Comparison of ENCODE assay signal across 27 cellular contexts in genomic region chr4:127968565-127968964, GRCh38. TPM values are rescaled to one million over a fixed set of nuclear protein-coding genes. Genes with fewer than 3 reads are reported as not detected.
DNase-seq lines count a peak whose midpoint lies in the region; ATAC-seq and TF ChIP-seq lines count a peak whose summit lies in the region.
"Had no signal": no experiment of that assay in that cellular context is flagged by ENCODE, and none has a peak within 500 bp of the region (broad histone marks: within the 10 kb centered on the region; RNA-seq: fewer than 3 reads in every experiment).

No MANE protein-coding gene starts in this region.

- H3K36me3 ChIP-seq in heart left ventricle: peaks cover 0 to 13% (median 0%) of the 10 kb centered on the region in 9 donors
- H3K36me3 ChIP-seq: Peyer's patch had no signal

- H3K4me3 ChIP-seq in heart left ventricle: peak overlapping the region in 4 of 12 donors; percentile 0 to 27 (median 12)
- H3K4me3 ChIP-seq in dorsolateral prefrontal cortex: no peak overlapping the region
- H3K4me3 ChIP-seq: Peyer's patch, spleen, testis had no signal

- H3K9me3 ChIP-seq in heart left ventricle: no peaks in the 10 kb centered on the region
- H3K9me3 ChIP-seq: Peyer's patch, spleen, testis had no signal

- H3K27me3 ChIP-seq in heart left ventricle: no peaks in the 10 kb centered on the region
- H3K27me3 ChIP-seq in dorsolateral prefrontal cortex: no peaks in the 10 kb centered on the region
- H3K27me3 ChIP-seq: Peyer's patch, spleen, testis had no signal

- H3K4me3 Mint-ChIP-seq in type B pancreatic cell: no peak overlapping the region
- H3K4me3 Mint-ChIP-seq: activated naive CD8-positive, alpha-beta T cell treated with anti-CD3 and anti-CD28 coated beads, Interleukin-2, amount 50 U/mL, for 24 hours; H9; stimulated activated memory B cell treated with anti-CD40 and anti-IgM and Interleukin-4, amounts not matched to agents 10 μg/mL and 1 μg/mL and 100 μg/mL, for 72 hours had no signal

- ATAC-seq in heart left ventricle: peak; percentile 5 to 27 (median 10)
- ATAC-seq: activated naive CD8-positive, alpha-beta T cell treated with anti-CD3 and anti-CD28 coated beads, Interleukin-2, amount 50 U/mL, for 24 hours; left colon; stimulated activated memory B cell treated with anti-CD40 and anti-IgM and Interleukin-4, amounts not matched to agents 10 μg/mL and 1 μg/mL and 100 μg/mL, for 72 hours had no signal

- H3K36me3 Mint-ChIP-seq in type B pancreatic cell: no peaks in the 10 kb centered on the region
- H3K36me3 Mint-ChIP-seq: naive B cell; stimulated activated memory B cell treated with anti-CD40 and anti-IgM and Interleukin-4, amounts not matched to agents 10 μg/mL and 1 μg/mL and 100 μg/mL, for 72 hours had no signal

- intact Hi-C loops in heart left ventricle (cut with DNase I) (loop anchor here in 6 of 10 donors (5.0 to 10.0 kb wide), 5 partner anchors 84 to 184 kb away; partner anchors contain the start of genes PLK4 (in 4 of the 6), HSPA4L (in 3 of the 6) and LARP1B (in 1 of the 6)), cardiac septum (cut with DNase I) (no loop called here), dorsolateral prefrontal cortex (cut with DNase I) (loop anchor here (10.0 kb wide), 1 partner anchor 184 kb away; the partner anchor contains the start of gene HSPA4L (in 2 of the 2))

- peak overlapping the region; percentile 18 for H3K27ac Mint-ChIP-seq in type B pancreatic cell
- H3K27ac Mint-ChIP-seq: activated naive CD8-positive, alpha-beta T cell treated with anti-CD3 and anti-CD28 coated beads, Interleukin-2, amount 50 U/mL, for 24 hours; H9; stimulated activated memory B cell treated with anti-CD40 and anti-IgM and Interleukin-4, amounts not matched to agents 10 μg/mL and 1 μg/mL and 100 μg/mL, for 72 hours had no signal

- DNase-seq in heart left ventricle (peak in 2 of 5 donors; percentile 31 to 39), cardiac septum (ENCODE audit: low spot score) (no peak), OCI-M1 (lab: John Stamatoyannopoulos, UW) (peak; percentile 62), erythroblast (lab: John Stamatoyannopoulos, UW) (peak; percentile 63 to 83), type B pancreatic cell (ENCODE audit: extremely low spot score, unreplicated experiment) (no peak), dorsolateral prefrontal cortex (no peak)
- no peak for DNase-seq in stimulated activated CD4-positive, alpha-beta T cell treated with anti-CD3 and anti-CD28 coated beads, Interleukin-15, amount 100 ng/mL, for 24 hours
- DNase-seq: activated CD4-positive, alpha-beta T cell treated with anti-CD3 and anti-CD28 coated beads, Interleukin-2, amount 50 U/mL, for 1 hour; activated effector memory CD4-positive, alpha-beta T cell treated with Interleukin-2 at 50 U/mL for 16 hours; activated naive CD8-positive, alpha-beta T cell treated with anti-CD3 and anti-CD28 coated beads, Interleukin-2, amount 50 U/mL, for 24 hours; effector CD4-positive, alpha-beta T cell; H9; head of caudate nucleus; Kasumi-1; left colon; naive B cell; NCI-H1048; NCI-H2081; NCI-H446; occipital lobe; Peyer's patch; spleen; stimulated activated CD4-positive, alpha-beta T cell treated with anti-CD3 and anti-CD28 coated beads, Interleukin-4, amount 100 ng/mL, for 1 hour; testis; WERI-Rb-1 had no signal

- H3K4me1 Mint-ChIP-seq in type B pancreatic cell (ENCODE audit: unreplicated experiment): peaks cover 6% of the 10 kb centered on the region

- no peaks in the 10 kb centered on the region for H3K27me3 Mint-ChIP-seq in type B pancreatic cell
- H3K27me3 Mint-ChIP-seq: activated naive CD8-positive, alpha-beta T cell treated with anti-CD3 and anti-CD28 coated beads, Interleukin-2, amount 50 U/mL, for 24 hours; naive B cell; stimulated activated memory B cell treated with anti-CD40 and anti-IgM and Interleukin-4, amounts not matched to agents 10 μg/mL and 1 μg/mL and 100 μg/mL, for 72 hours had no signal

- no peak for TF ChIP-seq POLR2A in heart left ventricle (IDR thresholded peaks at IDR 0.05)
- no peak for TF ChIP-seq POLR2A in erythroblast (IDR thresholded peaks at IDR 0.05; ENCODE audit: low read length)

- no peaks in the 10 kb centered on the region for H3K9me3 Mint-ChIP-seq in type B pancreatic cell
- H3K9me3 Mint-ChIP-seq: activated naive CD8-positive, alpha-beta T cell treated with anti-CD3 and anti-CD28 coated beads, Interleukin-2, amount 50 U/mL, for 24 hours; H9; naive B cell; stimulated activated memory B cell treated with anti-CD40 and anti-IgM and Interleukin-4, amounts not matched to agents 10 μg/mL and 1 μg/mL and 100 μg/mL, for 72 hours had no signal

- peaks cover 0 to 51% (median 17%) of the 10 kb centered on the region in 12 donors for H3K4me1 ChIP-seq in heart left ventricle
- H3K4me1 ChIP-seq: testis had no signal

- TF ChIP-seq CTCF in heart left ventricle (IDR thresholded peaks at IDR 0.05) (no peak), type B pancreatic cell (conservative IDR thresholded peaks at IDR 0.05) (no peak), dorsolateral prefrontal cortex (IDR thresholded peaks at IDR 0.05 in 54 of 56, conservative IDR thresholded peaks at IDR 0.05 in 2 of 56; ENCODE audit: low read depth in 1 of 56, partially characterized antibody in 56 of 56) (no peak)

- peak overlapping the region in 7 of 12 donors; percentile 50 to 97 (median 86) for H3K27ac ChIP-seq in heart left ventricle
- H3K27ac ChIP-seq in dorsolateral prefrontal cortex: no peak overlapping the region
- H3K27ac ChIP-seq: epithelial cell of prostate, Peyer's patch, spleen, testis, WERI-Rb-1 had no signal

- 41 to 48% (median 45%) methylated on average over 2 of the region's 2 CpGs for WGBS in heart left ventricle, 4 donors

RNA-seq across cellular contexts. Expression of gene ABHD18, which starts 3.4 kb away (rescaled TPM):
- total RNA-seq in heart left ventricle: 10 to 100 TPM in 7 of 9 donors, 1 to 10 TPM in 2; 6.3 to 56.3 (median 21.0) TPM
- 10 to 100 TPM in 1 of 2 donors, 1 to 10 TPM in 1; 3.8 to 10.3 TPM for polyA plus RNA-seq in heart left ventricle
- total RNA-seq in cardiac septum: 35.1 TPM
- total RNA-seq in type B pancreatic cell (ENCODE audit: low replicate concordance): 10.9 and 13.1 TPM in 2 replicates
- total RNA-seq in dorsolateral prefrontal cortex: 10 to 100 TPM in 119 of 120 experiments, 1 to 10 TPM in 1; 9.0 to 22.8 (median 15.7) TPM

RNA-seq across cellular contexts. Expression of gene MFSD8, which starts 3.6 kb away (rescaled TPM):
- total RNA-seq in heart left ventricle (10 to 100 TPM in 5 of 9 donors, 1 to 10 TPM in 4; 6.1 to 17.4 (median 10.3) TPM), cardiac septum (10.9 TPM), type B pancreatic cell (ENCODE audit: low replicate concordance) (18.4 and 23.7 TPM in 2 replicates), dorsolateral prefrontal cortex (10 to 100 TPM; 12.6 to 42.3 (median 25.9) TPM)
- 1 to 10 TPM; 4.1 to 7.3 TPM for polyA plus RNA-seq in heart left ventricle

Comparison
In these comparisons a context has a peak if more than half of its experiments do, and no peak if none do; other contexts are left out.
1. DNase-seq: peak in OCI-M1 (single experiment) and erythroblast (2 of 2); none in cardiac septum (single experiment), type B pancreatic cell (single experiment), dorsolateral prefrontal cortex (0 of 10) and stimulated activated CD4-positive, alpha-beta T cell treated with anti-CD3 and anti-CD28 coated beads, Interleukin-15, amount 100 ng/mL, for 24 hours (single experiment).
2. H3K27ac ChIP-seq: peak in heart left ventricle (7 of 12); none in dorsolateral prefrontal cortex (0 of 59).